In the genomic region with DNA sequence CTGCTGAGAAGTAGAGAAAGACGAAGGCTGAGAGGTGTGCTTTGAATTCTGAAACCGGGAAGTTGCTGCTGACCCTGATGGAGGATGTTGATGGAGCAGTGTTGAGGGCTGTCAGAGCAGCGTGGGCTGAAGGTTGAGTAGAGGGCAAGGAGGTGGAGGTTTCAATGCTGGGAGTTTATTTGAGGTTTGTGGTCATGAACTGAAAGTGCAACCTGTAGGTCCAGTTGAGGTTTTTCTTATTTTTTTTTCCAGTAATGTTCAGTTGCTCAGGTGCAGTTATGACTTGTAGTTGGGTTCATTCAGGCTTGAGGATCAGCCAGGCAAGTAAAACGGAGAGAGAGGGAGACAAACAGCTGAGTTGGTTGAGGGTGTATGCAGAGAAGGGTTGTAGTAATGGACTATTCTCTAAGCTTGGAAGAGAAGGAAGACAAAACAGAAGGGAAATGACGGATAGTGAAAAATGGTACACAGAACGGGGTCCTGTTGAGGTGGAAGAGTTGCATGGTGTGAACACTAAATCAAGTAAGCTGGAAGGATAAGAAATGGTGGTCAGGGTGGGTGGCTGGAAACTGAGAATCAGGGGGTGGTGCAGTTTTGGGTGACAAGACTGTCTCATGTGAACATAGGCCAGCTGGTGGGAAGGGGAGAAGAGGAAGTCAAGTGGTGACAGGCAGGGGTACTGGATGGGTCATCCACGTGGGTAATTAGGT, we compare ENCODE assay signal across 8 cellular contexts. TPM values are rescaled to one million over a fixed set of nuclear protein-coding genes. Genes with fewer than 3 reads are reported as not detected.
DNase-seq lines count a peak whose midpoint lies in the region; ATAC-seq lines count a peak whose summit lies in the region.

No MANE protein-coding gene starts in this region.

- no peaks in the 10 kb centered on the region for H3K9me3 Mint-ChIP-seq in activated T-cell treated with anti-CD3 and anti-CD28 coated beads, Interleukin-2, amount 50 U/mL, for 72 hours

- H3K4me3 Mint-ChIP-seq in activated T-cell treated with anti-CD3 and anti-CD28 coated beads, Interleukin-2, amount 50 U/mL, for 72 hours, result peak overlapping the region; percentile 69

- no peaks in the 10 kb centered on the region for H3K27me3 Mint-ChIP-seq in activated T-cell treated with anti-CD3 and anti-CD28 coated beads, Interleukin-2, amount 50 U/mL, for 72 hours (ENCODE audit: low read depth)

- peak; percentile 50 for DNase-seq in activated T-cell treated with anti-CD3 and anti-CD28 coated beads for 24 hours (ENCODE audit: low read depth)
- no peak for DNase-seq in activated T-cell treated with anti-CD3 and anti-CD28 coated beads for 4 hours
- peak; percentile 72 to 78 for DNase-seq in activated T-cell treated with anti-CD3 and anti-CD28 coated beads, Interleukin-2, amount 50 U/mL, for 72 hours
- DNase-seq in stimulated activated CD8-positive, alpha-beta memory T cell treated with anti-CD3 and anti-CD28 coated beads, Interleukin-4, amount 100 ng/mL, for 24 hours (ENCODE audit: low read depth), result peak; percentile 33
- DNase-seq in NCI-H446 (lab: John Stamatoyannopoulos, UW), result no peak
- DNase-seq in NCI-H345 treated with DMSO at 0.1 percent for 48 hours (lab: John Stamatoyannopoulos, UW; ENCODE audit: unreplicated experiment), result no peak
- no peak for DNase-seq in amygdala (lab: John Stamatoyannopoulos, UW)

- peaks cover 50% of the 10 kb centered on the region for H3K4me1 Mint-ChIP-seq in activated T-cell treated with anti-CD3 and anti-CD28 coated beads, Interleukin-2, amount 50 U/mL, for 72 hours (ENCODE audit: low read depth)

- ATAC-seq in HG03196 (IDR thresholded peaks at IDR 0.05; ENCODE audit: unreplicated experiment), result peak; percentile 66
- ATAC-seq in activated T-cell treated with anti-CD3 and anti-CD28 coated beads, Interleukin-2, amount 50 U/mL, for 72 hours (replicated peaks in 1 of 2), result peak; percentile 90 to 91

- no peaks in the 10 kb centered on the region for H3K36me3 Mint-ChIP-seq in activated T-cell treated with anti-CD3 and anti-CD28 coated beads, Interleukin-2, amount 50 U/mL, for 72 hours (ENCODE audit: insufficient read depth in 2 of 2)

- peak overlapping the region; percentile 34 for H3K27ac Mint-ChIP-seq in activated T-cell treated with anti-CD3 and anti-CD28 coated beads, Interleukin-2, amount 50 U/mL, for 72 hours

RNA-seq across cellular contexts. Expression of a gene that starts 8.7 kb away (rescaled TPM):
- total RNA-seq in activated T-cell treated with anti-CD3 and anti-CD28 coated beads, Interleukin-2, amount 50 U/mL, for 72 hours, result 10 to 100 TPM; 64.2 to 64.3 TPM

RNA-seq across cellular contexts. Expression of a gene that starts 58.5 kb away (rescaled TPM):
- 10 to 100 TPM; 42.1 to 44.9 TPM for total RNA-seq in activated T-cell treated with anti-CD3 and anti-CD28 coated beads, Interleukin-2, amount 50 U/mL, for 72 hours

Comparison
In these comparisons a context has a peak if more than half of its experiments do, and no peak if none do; other contexts are left out.
1. DNase-seq: peak in activated T-cell treated with anti-CD3 and anti-CD28 coated beads for 24 hours (single experiment), activated T-cell treated with anti-CD3 and anti-CD28 coated beads, Interleukin-2, amount 50 U/mL, for 72 hours (2 of 2) and stimulated activated CD8-positive, alpha-beta memory T cell treated with anti-CD3 and anti-CD28 coated beads, Interleukin-4, amount 100 ng/mL, for 24 hours (single experiment); none in activated T-cell treated with anti-CD3 and anti-CD28 coated beads for 4 hours (single experiment), NCI-H446 (0 of 2), NCI-H345 treated with DMSO at 0.1 percent for 48 hours (single experiment) and amygdala (0 of 56).